Comparison of ENCODE assay signal across 22 cellular contexts in the genomic region with DNA sequence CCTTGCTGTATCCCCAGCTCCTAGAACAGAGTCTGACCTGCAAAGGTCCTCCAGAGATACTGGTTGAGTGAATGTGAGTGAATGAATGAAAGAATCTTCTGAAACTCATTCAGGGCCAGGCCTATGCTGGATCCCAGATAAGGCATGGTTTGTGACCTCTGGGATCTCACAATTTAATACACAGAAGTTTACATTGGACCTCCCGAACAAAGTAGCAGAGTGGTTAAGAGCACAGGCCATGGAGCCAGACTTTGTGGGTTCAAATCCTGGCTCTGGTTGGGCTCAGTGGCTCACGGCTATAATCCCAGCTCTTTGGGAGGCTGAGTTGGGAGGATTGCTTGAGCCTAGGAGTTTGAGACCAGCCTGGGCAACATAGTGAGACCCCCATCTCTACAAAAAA.
"Had no signal": no experiment of that assay in that cellular context is flagged by ENCODE, and none has a peak within 500 bp of the region (broad histone marks: within the 10 kb centered on the region; RNA-seq: fewer than 3 reads in every experiment).

No MANE protein-coding gene starts in this region.

- H3K27me3 ChIP-seq: Peyer's patch, SJCRH30 had no signal

- H3K36me3 ChIP-seq: Peyer's patch, SJCRH30 had no signal

- ATAC-seq: HepG2, PC-3, Right ventricle myocardium inferior, SK-N-SH treated with all-trans-retinoic acid at 6 μM for 48 hours had no signal

- DNase-seq: Kasumi-1, MM.1S, NCI-H1092 treated with DMSO at 0.1 percent for 48 hours, NCI-H1436, NCI-H187, NCI-H2029, NCI-H2081 treated with DMSO at 0.1 percent for 48 hours, NCI-H2171, NCI-H226, NCI-H446, NCI-H510A, NCI-H524 treated with DMSO at 0.1 percent for 48 hours, NCI-H69, NCI-H774, PC-3, Peyer's patch, SHP77 treated with DMSO at 0.1 percent for 48 hours, SJCRH30 had no signal

- H3K4me3 ChIP-seq: Peyer's patch, SJCRH30 had no signal

- H3K9me3 ChIP-seq: Peyer's patch, SJCRH30 had no signal

- H3K27ac ChIP-seq: KMS-11, Peyer's patch, SJCRH30 had no signal

- H3K4me1 ChIP-seq: Peyer's patch, SJCRH30 had no signal
